Comparison of ENCODE assay signal across 17 cellular contexts in genomic region chr2:234095301-234095700, GRCh38. TPM values are rescaled to one million over a fixed set of nuclear protein-coding genes. Genes with fewer than 3 reads are reported as not detected.
A peak's percentile ranks its signal among the peaks of the same experiment; 100 is the strongest.
DNase-seq lines count a peak whose midpoint lies in the region; TF ChIP-seq lines count a peak whose summit lies in the region.
"Had no signal": no experiment of that assay in that cellular context is flagged by ENCODE, and none has a peak within 500 bp of the region (broad histone marks: within the 10 kb centered on the region; RNA-seq: fewer than 3 reads in every experiment).

No MANE protein-coding gene starts in this region.

- H3K9me2 ChIP-seq in Karpas-422 (replicated peaks; ENCODE audit: insufficient read depth, low read length), result no peaks in the 10 kb centered on the region

- TF ChIP-seq POLR2A in Peyer's patch (IDR thresholded peaks at IDR 0.05), result no peak

- H3K27ac ChIP-seq in BLaER1 (peak overlapping the region; percentile 96), Peyer's patch (no peak overlapping the region), Karpas-422 (ENCODE audit: low read length) (no peak overlapping the region)

- TF ChIP-seq CTCF in Peyer's patch (IDR thresholded peaks at IDR 0.05), result no peak

- peaks cover 96% of the 10 kb centered on the region for H3K4me1 ChIP-seq in BLaER1
- no peaks in the 10 kb centered on the region for H3K4me1 ChIP-seq in Peyer's patch
- H3K4me1 ChIP-seq in Karpas-422 (ENCODE audit: low read length), result no peaks in the 10 kb centered on the region

- H3K27me3 ChIP-seq in BLaER1 (no peaks in the 10 kb centered on the region), Peyer's patch (no peaks in the 10 kb centered on the region), Karpas-422 (ENCODE audit: low read length) (no peaks in the 10 kb centered on the region)
- H3K27me3 ChIP-seq: BLaER1 treated with 17β-estradiol and CSF1 and Interleukin-3, amounts not matched to agents 10 nM and 100 nM had no signal

- DNase-seq in NCI-H1105 treated with DMSO at 0.1 percent for 48 hours (lab: John Stamatoyannopoulos, UW) (peak; percentile 83), NCI-H2227 (lab: John Stamatoyannopoulos, UW; ENCODE audit: unreplicated experiment) (peak; percentile 58), foreskin melanocyte (peak; percentile 82), Peyer's patch (no peak), GM19238 (ENCODE audit: insufficient read length, low spot score) (no peak), Karpas-422 (no peak)
- DNase-seq: 8988T; AML-193; CD4-positive, CD25-positive, alpha-beta regulatory T cell; DMS79 treated with DMSO at 0.1 percent for 48 hours; EL; GOT3; H9; IMR-90 had no signal

- H4K20me1 ChIP-seq in BLaER1 (no peaks in the 10 kb centered on the region), Karpas-422 (ENCODE audit: insufficient read depth, low read depth, low read length) (no peaks in the 10 kb centered on the region)
- H4K20me1 ChIP-seq: BLaER1 treated with 17β-estradiol and CSF1 and Interleukin-3, amounts not matched to agents 10 nM and 100 nM had no signal

- H3K9me3 ChIP-seq in BLaER1 (peaks cover 18% of the 10 kb centered on the region), Peyer's patch (no peaks in the 10 kb centered on the region), Karpas-422 (ENCODE audit: low read length) (no peaks in the 10 kb centered on the region)

- no peak overlapping the region for H3K9ac ChIP-seq in BLaER1
- H3K9ac ChIP-seq in Karpas-422 (ENCODE audit: low read length), result no peak overlapping the region
- H3K9ac ChIP-seq: BLaER1 treated with 17β-estradiol and CSF1 and Interleukin-3, amounts not matched to agents 10 nM and 100 nM had no signal

- H2AFZ ChIP-seq in Karpas-422 (ENCODE audit: low read length), result no peak overlapping the region

- H3K4me2 ChIP-seq in BLaER1, result peak overlapping the region; percentile 90
- H3K4me2 ChIP-seq in Karpas-422 (ENCODE audit: low read depth, low read length, poor library complexity, severe bottlenecking), result no peak overlapping the region

- H3K4me3 ChIP-seq in BLaER1 (no peak overlapping the region), Peyer's patch (no peak overlapping the region), Karpas-422 (ENCODE audit: low read length) (no peak overlapping the region)
- H3K4me3 ChIP-seq: BLaER1 treated with 17β-estradiol and CSF1 and Interleukin-3, amounts not matched to agents 10 nM and 100 nM had no signal

- no peaks in the 10 kb centered on the region for H3K79me2 ChIP-seq in Karpas-422 (ENCODE audit: low read length)

- H3K36me3 ChIP-seq in BLaER1, result peaks cover 22% of the 10 kb centered on the region
- H3K36me3 ChIP-seq in Peyer's patch, result no peaks in the 10 kb centered on the region
- H3K36me3 ChIP-seq in Karpas-422 (ENCODE audit: insufficient read depth, low read length), result no peaks in the 10 kb centered on the region

RNA-seq across cellular contexts. Expression of gene SPP2, which starts 44.8 kb away (rescaled TPM):
- not detected for total RNA-seq in Peyer's patch
- not detected in 2 replicates for total RNA-seq in Karpas-422 (2014; rRNA removed; shearing (Covaris generic); ENCODE audit: low replicate concordance)
- total RNA-seq: CD4-positive, CD25-positive, alpha-beta regulatory T cell; H9; HT-29; IMR-90 had no signal

Comparison
In these comparisons a context has a peak if more than half of its experiments do, and no peak if none do; other contexts are left out.
1. DNase-seq: peak in NCI-H1105 treated with DMSO at 0.1 percent for 48 hours (single experiment), NCI-H2227 (single experiment) and foreskin melanocyte (single experiment); none in Peyer's patch (0 of 3), GM19238 (single experiment) and Karpas-422 (single experiment).